In the genomic region with DNA sequence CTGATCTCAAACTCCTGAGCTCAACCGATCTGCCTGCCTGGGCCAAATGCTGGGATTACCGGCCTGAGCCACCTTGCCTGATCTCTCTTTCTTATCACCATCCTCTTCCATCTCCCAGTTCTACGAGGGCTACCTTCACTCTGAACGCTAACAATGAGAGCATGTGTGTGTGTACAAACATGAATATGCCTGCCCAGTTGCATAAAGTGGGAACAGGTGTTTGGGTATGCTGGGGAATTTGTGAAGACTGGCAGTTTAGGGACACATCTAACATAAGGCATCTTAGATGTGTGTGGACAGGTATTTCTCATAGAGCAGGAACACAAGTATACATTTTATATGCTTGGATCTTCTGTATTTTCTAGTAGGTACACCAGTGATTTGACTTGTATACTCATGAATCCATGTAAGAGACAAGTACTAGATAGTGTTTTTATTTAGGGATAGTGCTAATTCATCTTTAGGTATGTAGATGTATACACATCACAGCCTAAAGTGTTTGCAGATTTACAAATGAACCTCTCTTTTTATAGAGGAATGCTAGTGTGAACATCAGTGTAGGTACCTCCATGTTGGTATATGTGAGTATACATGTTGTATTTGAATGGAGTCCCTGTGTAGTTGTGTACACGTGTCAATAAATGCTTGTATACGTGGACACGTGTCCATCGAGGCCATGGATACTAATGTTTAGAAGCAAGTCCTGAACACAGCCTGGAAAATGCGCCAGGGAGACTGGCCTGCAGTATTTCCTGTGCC, we compare ENCODE assay signal across 1 cellular context.
TF ChIP-seq lines count a peak whose summit lies in the region.

No MANE protein-coding gene starts in this region.

TF ChIP-seq in K562, 482 proteins besides CTCF, POLR2A, EP300 and RAD21:
- TF ChIP-seq ZNF699 (CRISPR knock-in tag; IDR thresholded peaks at IDR 0.05; ENCODE audit: insufficient replicate concordance) (no peak), SP1 (CRISPR knock-in tag; IDR thresholded peaks at IDR 0.05) (no peak), KDM1A (IDR thresholded peaks at IDR 0.05) (peak in 1 of 2 experiments; percentile 63; a peak in 1 of 4 replicates), YBX1 (IDR thresholded peaks at IDR 0.05) (no peak)
- TF ChIP-seq, protein P1, sequence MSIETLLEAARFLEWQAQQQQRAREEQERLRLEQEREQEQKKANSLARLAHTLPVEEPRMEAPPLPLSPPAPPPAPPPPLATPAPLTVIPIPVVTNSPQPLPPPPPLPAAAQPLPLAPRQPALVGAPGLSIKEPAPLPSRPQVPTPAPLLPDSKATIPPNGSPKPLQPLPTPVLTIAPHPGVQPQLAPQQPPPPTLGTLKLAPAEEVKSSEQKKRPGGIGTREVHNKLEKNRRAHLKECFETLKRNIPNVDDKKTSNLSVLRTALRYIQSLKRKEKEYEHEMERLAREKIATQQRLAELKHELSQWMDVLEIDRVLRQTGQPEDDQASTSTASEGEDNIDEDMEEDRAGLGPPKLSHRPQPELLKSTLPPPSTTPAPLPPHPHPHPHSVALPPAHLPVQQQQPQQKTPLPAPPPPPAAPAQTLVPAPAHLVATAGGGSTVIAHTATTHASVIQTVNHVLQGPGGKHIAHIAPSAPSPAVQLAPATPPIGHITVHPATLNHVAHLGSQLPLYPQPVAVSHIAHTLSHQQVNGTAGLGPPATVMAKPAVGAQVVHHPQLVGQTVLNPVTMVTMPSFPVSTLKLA (conservative IDR thresholded peaks at IDR 0.05): 0 out of 4 replicates have a peak, but pooled peaks of 1 of the 2 experiments have one; percentile 25
